Comparison of ENCODE assay signal across 11 cellular contexts in genomic region chrX:13699183-13699826, GRCh38. TPM values are rescaled to one million over a fixed set of nuclear protein-coding genes. Genes with fewer than 3 reads are reported as not detected.
A peak's percentile ranks its signal among the peaks of the same experiment; 100 is the strongest.
DNase-seq lines count a peak whose midpoint lies in the region; ATAC-seq and TF ChIP-seq lines count a peak whose summit lies in the region.
"Had no signal": no experiment of that assay in that cellular context is flagged by ENCODE, and none has a peak within 500 bp of the region (broad histone marks: within the 10 kb centered on the region; RNA-seq: fewer than 3 reads in every experiment).

No MANE protein-coding gene starts in this region.

- H3K4me1 ChIP-seq in upper lobe of right lung: peaks cover 10% of the 10 kb centered on the region

- TF ChIP-seq CTCF in upper lobe of right lung (IDR thresholded peaks at IDR 0.05): no peak

- no peaks in the 10 kb centered on the region for H3K27me3 ChIP-seq in upper lobe of right lung

- H3K27me3 Mint-ChIP-seq in stimulated activated naive CD8-positive, alpha-beta T cell treated with anti-CD3 and anti-CD28 coated beads, Interleukin-15, amount 100 ng/mL, for 72 hours: no peaks in the 10 kb centered on the region
- H3K27me3 Mint-ChIP-seq in effector memory CD8-positive, alpha-beta T cell: no peaks in the 10 kb centered on the region
- H3K27me3 Mint-ChIP-seq: activated naive CD8-positive, alpha-beta T cell treated with anti-CD3 and anti-CD28 coated beads, Interleukin-2, amount 10 ng/mL, durations not matched to agents 7 days and 5 days had no signal

- no peaks in the 10 kb centered on the region for H3K9me3 ChIP-seq in upper lobe of right lung

- H3K27ac Mint-ChIP-seq in stimulated activated naive CD8-positive, alpha-beta T cell treated with anti-CD3 and anti-CD28 coated beads, Interleukin-15, amount 100 ng/mL, for 72 hours: no peak overlapping the region
- peak overlapping the region; percentile 7 to 59 for H3K27ac Mint-ChIP-seq in effector memory CD8-positive, alpha-beta T cell
- H3K27ac Mint-ChIP-seq: activated naive CD8-positive, alpha-beta T cell treated with anti-CD3 and anti-CD28 coated beads, Interleukin-2, amount 10 ng/mL, durations not matched to agents 7 days and 5 days had no signal

- no peak overlapping the region for H3K4me3 ChIP-seq in upper lobe of right lung
- H3K4me3 ChIP-seq: PC-9 had no signal

- intact Hi-C loops in upper lobe of right lung (cut with DNase I): no loop called here

- no peak for TF ChIP-seq POLR2A in GM18505 (IDR thresholded peaks at IDR 0.05; ENCODE audit: borderline replicate concordance, extremely low read depth, insufficient read depth, insufficient read length)

- no peak overlapping the region for H3K4me3 Mint-ChIP-seq in stimulated activated naive CD8-positive, alpha-beta T cell treated with anti-CD3 and anti-CD28 coated beads, Interleukin-15, amount 100 ng/mL, for 72 hours
- H3K4me3 Mint-ChIP-seq in effector memory CD8-positive, alpha-beta T cell: peak overlapping the region; percentile 7 to 8
- H3K4me3 Mint-ChIP-seq: activated naive CD8-positive, alpha-beta T cell treated with anti-CD3 and anti-CD28 coated beads, Interleukin-2, amount 10 ng/mL, durations not matched to agents 7 days and 5 days had no signal

- no peak overlapping the region for H3K27ac ChIP-seq in upper lobe of right lung

- H3K9me3 Mint-ChIP-seq in stimulated activated naive CD8-positive, alpha-beta T cell treated with anti-CD3 and anti-CD28 coated beads, Interleukin-15, amount 100 ng/mL, for 72 hours: no peaks in the 10 kb centered on the region
- H3K9me3 Mint-ChIP-seq in effector memory CD8-positive, alpha-beta T cell: no peaks in the 10 kb centered on the region
- H3K9me3 Mint-ChIP-seq: activated naive CD8-positive, alpha-beta T cell treated with anti-CD3 and anti-CD28 coated beads, Interleukin-2, amount 10 ng/mL, durations not matched to agents 7 days and 5 days had no signal

- H3K36me3 Mint-ChIP-seq in effector memory CD8-positive, alpha-beta T cell (ENCODE audit: insufficient read depth): peaks cover 2% of the 10 kb centered on the region

- DNase-seq in stimulated activated naive CD8-positive, alpha-beta T cell treated with anti-CD3 and anti-CD28 coated beads, Interleukin-15, Interleukin-2, amounts not matched to agents 100 U/mL and 50 U/mL, for 24 hours: no peak
- no peak for DNase-seq in stimulated activated naive CD8-positive, alpha-beta T cell treated with anti-CD3 and anti-CD28 coated beads, Interleukin-15, amount 100 ng/mL, for 72 hours
- DNase-seq in effector memory CD8-positive, alpha-beta T cell: no peak
- DNase-seq in upper lobe of right lung: no peak
- DNase-seq in GM19238 (ENCODE audit: insufficient read length, low spot score): no peak
- DNase-seq: activated naive CD8-positive, alpha-beta T cell treated with anti-CD3 and anti-CD28 coated beads, Interleukin-2, amount 10 ng/mL, durations not matched to agents 7 days and 5 days had no signal

- H3K36me3 ChIP-seq in upper lobe of right lung: no peaks in the 10 kb centered on the region

- peak; percentile 46 for ATAC-seq in stimulated activated naive CD8-positive, alpha-beta T cell treated with anti-CD3 and anti-CD28 coated beads, Interleukin-15, Interleukin-2, amounts not matched to agents 100 U/mL and 50 U/mL, for 24 hours
- ATAC-seq in stimulated activated naive CD8-positive, alpha-beta T cell treated with anti-CD3 and anti-CD28 coated beads, Interleukin-15, amount 100 ng/mL, for 72 hours: no peak
- ATAC-seq in HG03432 (IDR thresholded peaks at IDR 0.05; ENCODE audit: unreplicated experiment) (peak; percentile 67), upper lobe of right lung (peak; percentile 26), HG03139 (IDR thresholded peaks at IDR 0.05; ENCODE audit: unreplicated experiment) (no peak), GM18505 (IDR thresholded peaks at IDR 0.05; ENCODE audit: unreplicated experiment) (no peak)
- ATAC-seq in effector memory CD8-positive, alpha-beta T cell (replicated peaks): peak; percentile 45
- ATAC-seq: left lobe of liver had no signal

- H3K4me1 Mint-ChIP-seq in stimulated activated naive CD8-positive, alpha-beta T cell treated with anti-CD3 and anti-CD28 coated beads, Interleukin-15, amount 100 ng/mL, for 72 hours: peaks cover 67% of the 10 kb centered on the region
- H3K4me1 Mint-ChIP-seq in effector memory CD8-positive, alpha-beta T cell (ENCODE audit: low read depth in 2 of 2): peaks cover 41 to 57% of the 10 kb centered on the region in 2 donors

RNA-seq across cellular contexts. Expression of gene RAB9A, which starts 10.4 kb away (rescaled TPM):
- 31.7 TPM for total RNA-seq in upper lobe of right lung

RNA-seq across cellular contexts. Expression of gene TRAPPC2, which starts 35.1 kb away (rescaled TPM):
- total RNA-seq in upper lobe of right lung: 16.6 TPM

RNA-seq across cellular contexts. Expression of gene OFD1, which starts 35.2 kb away (rescaled TPM):
- total RNA-seq in upper lobe of right lung: 36.5 TPM

RNA-seq across cellular contexts. Expression of gene TCEANC, which starts 46.4 kb away (rescaled TPM):
- 6.4 TPM for total RNA-seq in upper lobe of right lung

Comparison
In these comparisons a context has a peak if more than half of its experiments do, and no peak if none do; other contexts are left out.
1. ATAC-seq: peak in stimulated activated naive CD8-positive, alpha-beta T cell treated with anti-CD3 and anti-CD28 coated beads, Interleukin-15, Interleukin-2, amounts not matched to agents 100 U/mL and 50 U/mL, for 24 hours (single experiment), HG03432 (single experiment), effector memory CD8-positive, alpha-beta T cell (single experiment) and upper lobe of right lung (single experiment); none in stimulated activated naive CD8-positive, alpha-beta T cell treated with anti-CD3 and anti-CD28 coated beads, Interleukin-15, amount 100 ng/mL, for 72 hours (single experiment), HG03139 (single experiment) and GM18505 (single experiment).
2. H3K27ac Mint-ChIP-seq: peak in effector memory CD8-positive, alpha-beta T cell (2 of 2); none in stimulated activated naive CD8-positive, alpha-beta T cell treated with anti-CD3 and anti-CD28 coated beads, Interleukin-15, amount 100 ng/mL, for 72 hours (0 of 2).
3. H3K4me3 Mint-ChIP-seq: peak in effector memory CD8-positive, alpha-beta T cell (2 of 2); none in stimulated activated naive CD8-positive, alpha-beta T cell treated with anti-CD3 and anti-CD28 coated beads, Interleukin-15, amount 100 ng/mL, for 72 hours (0 of 2).